Comparison of ENCODE assay signal across 11 cellular contexts in the genomic region with DNA sequence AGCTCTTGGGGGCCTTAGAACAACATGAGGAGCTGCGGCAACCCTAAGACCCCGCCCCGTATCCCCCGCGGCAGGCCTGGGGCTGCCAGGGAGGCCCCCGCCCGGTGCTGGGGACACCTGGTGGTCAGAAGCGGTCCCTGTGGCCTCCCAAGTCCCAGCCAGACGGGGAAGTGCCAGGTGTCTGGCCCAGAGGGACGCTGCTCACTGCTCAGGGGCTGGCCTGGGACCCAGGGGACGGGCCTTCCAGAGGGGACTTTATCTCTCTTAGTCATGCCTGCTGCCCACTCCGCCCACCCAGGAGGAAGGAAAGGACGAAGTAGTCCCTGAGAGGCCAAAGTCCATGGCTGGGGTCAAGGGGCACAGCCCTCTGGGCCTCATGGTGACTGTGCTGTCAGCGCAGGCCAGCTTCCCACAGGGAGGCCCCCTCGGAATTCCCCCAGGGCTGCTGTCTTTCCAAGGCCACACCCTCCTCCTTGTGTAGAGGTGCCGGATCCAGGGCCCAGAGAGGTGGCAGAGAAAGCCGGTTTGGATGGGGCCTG. TPM values are rescaled to one million over a fixed set of nuclear protein-coding genes. Genes with fewer than 3 reads are reported as not detected.
DNase-seq lines count a peak whose midpoint lies in the region; ATAC-seq and TF ChIP-seq lines count a peak whose summit lies in the region.
"Had no signal": no experiment of that assay in that cellular context is flagged by ENCODE, and none has a peak within 500 bp of the region (broad histone marks: within the 10 kb centered on the region; RNA-seq: fewer than 3 reads in every experiment).

No MANE protein-coding gene starts in this region.

- no peak for ATAC-seq in Right ventricle myocardium superior (ENCODE audit: poor library complexity)
- no peak for ATAC-seq in upper lobe of right lung

- TF ChIP-seq POLR2A in thyroid gland (IDR thresholded peaks at IDR 0.05) = no peak

- no peak overlapping the region for H3K27ac ChIP-seq in left ventricle myocardium inferior (replicated peaks)
- H3K27ac ChIP-seq in OCI-LY7 (ENCODE audit: low read depth, low read length, poor library complexity, severe bottlenecking) = no peak overlapping the region
- H3K27ac ChIP-seq in hepatocyte = peak overlapping the region; percentile 89
- H3K27ac ChIP-seq in upper lobe of right lung = no peak overlapping the region
- H3K27ac ChIP-seq in thyroid gland = no peak overlapping the region
- H3K27ac ChIP-seq: uterus had no signal

- POLR2A ChIA-PET in OCI-LY7 (lab: Charles Lee) = no interaction called here

- H4K20me1 ChIP-seq in OCI-LY7 (ENCODE audit: insufficient read depth, low read length) (no peaks in the 10 kb centered on the region), hepatocyte (ENCODE audit: insufficient read depth, poor library complexity, severe bottlenecking) (no peaks in the 10 kb centered on the region)

- peaks cover 12% of the 10 kb centered on the region for H3K4me1 ChIP-seq in left ventricle myocardium inferior
- peaks cover 10% of the 10 kb centered on the region for H3K4me1 ChIP-seq in OCI-LY7 (ENCODE audit: insufficient read depth, low read length, poor library complexity, severe bottlenecking)
- peaks cover 17% of the 10 kb centered on the region for H3K4me1 ChIP-seq in hepatocyte (ENCODE audit: insufficient read depth)
- peaks cover 10% of the 10 kb centered on the region for H3K4me1 ChIP-seq in upper lobe of right lung
- H3K4me1 ChIP-seq in thyroid gland = peaks cover 4 to 12% of the 10 kb centered on the region in 2 donors

- H3K36me3 ChIP-seq in left ventricle myocardium inferior (peaks cover 41% of the 10 kb centered on the region), OCI-LY7 (ENCODE audit: insufficient read depth, low read length) (no peaks in the 10 kb centered on the region), hepatocyte (replicated peaks; ENCODE audit: insufficient read depth, low read depth) (no peaks in the 10 kb centered on the region), upper lobe of right lung (peaks cover 60% of the 10 kb centered on the region), thyroid gland (peaks cover under 1 to 11% of the 10 kb centered on the region in 2 donors)
- H3K36me3 ChIP-seq: uterus had no signal

- H3K9me2 ChIP-seq in OCI-LY7 (ENCODE audit: insufficient read depth, low read length) = no peaks in the 10 kb centered on the region
- H3K9me2 ChIP-seq in hepatocyte (replicated peaks; ENCODE audit: insufficient read depth) = no peaks in the 10 kb centered on the region

- 37% methylated on average over 13 of the region's 17 CpGs for WGBS in hepatocyte (ENCODE audit: low lambda C conversion rate, missing lambda C conversion rate)
- WGBS in thyroid gland, 2 donors = 83 to 95% methylated on average over 5 of the region's 17 CpGs

- no peak overlapping the region for H3K4me3 ChIP-seq in left ventricle myocardium inferior
- no peak overlapping the region for H3K4me3 ChIP-seq in OCI-LY7 (ENCODE audit: low read depth, low read length, poor library complexity, severe bottlenecking)
- H3K4me3 ChIP-seq in hepatocyte = no peak overlapping the region
- no peak overlapping the region for H3K4me3 ChIP-seq in upper lobe of right lung
- H3K4me3 ChIP-seq in thyroid gland (replicated peaks in 1 of 3) = no peak overlapping the region
- H3K4me3 ChIP-seq: uterus had no signal

- BruUV-seq in OCI-LY7 (replicated peaks; lab: Mats Ljungman, UMichigan) = no TSS peak

- H2AFZ ChIP-seq in OCI-LY7 (ENCODE audit: low read length) (no peak overlapping the region), hepatocyte (no peak overlapping the region)

- no peaks in the 10 kb centered on the region for H3K9me3 ChIP-seq in left ventricle myocardium inferior (replicated peaks)
- no peaks in the 10 kb centered on the region for H3K9me3 ChIP-seq in OCI-LY7 (ENCODE audit: low read length)
- no peaks in the 10 kb centered on the region for H3K9me3 ChIP-seq in hepatocyte (ENCODE audit: low read depth)
- no peaks in the 10 kb centered on the region for H3K9me3 ChIP-seq in upper lobe of right lung
- no peaks in the 10 kb centered on the region for H3K9me3 ChIP-seq in thyroid gland
- H3K9me3 ChIP-seq: uterus had no signal

- intact Hi-C loops in left ventricle myocardium inferior (cut with micrococcal nuclease) = no loop called here
- intact Hi-C loops in Right ventricle myocardium superior (cut with DNase I) = loop anchor here (10.0 kb wide), 1 partner anchor 64 kb away; no protein-coding TSS in a partner anchor
- intact Hi-C loops in OCI-LY7 (cut with micrococcal nuclease; ENCODE audit: unreplicated experiment) = loop anchor here (1.0 kb wide), 1 partner anchor 61 kb away; no protein-coding TSS in a partner anchor
- intact Hi-C loops in upper lobe of right lung (cut with DNase I) = no loop called here
- intact Hi-C loops in thyroid gland (cut with DNase I) = no loop called here

- H3K79me2 ChIP-seq in OCI-LY7 (ENCODE audit: insufficient read depth, low read depth, low read length) (no peaks in the 10 kb centered on the region), hepatocyte (no peaks in the 10 kb centered on the region)

- TF ChIP-seq CTCF in left ventricle myocardium inferior (IDR thresholded peaks at IDR 0.05; ENCODE audit: borderline replicate concordance) (peak; percentile 45), OCI-LY7 (conservative IDR thresholded peaks at IDR 0.05; ENCODE audit: low read length) (peak; percentile 51), hepatocyte (IDR thresholded peaks at IDR 0.05; ENCODE audit: poor library complexity) (peak; percentile 55), upper lobe of right lung (IDR thresholded peaks at IDR 0.05) (peak; percentile 26), thyroid gland (IDR thresholded peaks at IDR 0.05) (peak in 1 of 6 experiments; percentile 23)

- H3K27me3 ChIP-seq in left ventricle myocardium inferior (ENCODE audit: low read depth) = no peaks in the 10 kb centered on the region
- H3K27me3 ChIP-seq in hepatocyte = no peaks in the 10 kb centered on the region
- H3K27me3 ChIP-seq in upper lobe of right lung = no peaks in the 10 kb centered on the region
- H3K27me3 ChIP-seq in thyroid gland = no peaks in the 10 kb centered on the region
- H3K27me3 ChIP-seq: uterus had no signal

- DNase-seq in left ventricle myocardium inferior (no peak), Right ventricle myocardium superior (no peak), OCI-LY7 (ENCODE audit: low spot score) (peak; percentile 37), hepatocyte (ENCODE audit: low spot score) (peak; percentile 84), upper lobe of right lung (no peak), thyroid gland (no peak), activated gamma-delta T cell (lab: John Stamatoyannopoulos, UW) (no peak), epidermal melanocyte (ENCODE audit: insufficient read length, low spot score) (no peak)
- DNase-seq: DMS79 treated with DMSO at 0.1 percent for 48 hours; stimulated activated CD4-positive, alpha-beta T cell treated with anti-CD3 and anti-CD28 coated beads, Interleukin-1b, Interleukin-23, amount 100 ng/mL, for 48 hours; uterus had no signal

- CTCF ChIA-PET in OCI-LY7 (lab: Charles Lee; ENCODE audit: unreplicated experiment) = no interaction called here

- no peak overlapping the region for H3K4me2 ChIP-seq in OCI-LY7 (ENCODE audit: low read length)
- H3K4me2 ChIP-seq in hepatocyte = peak overlapping the region; percentile 44

RNA-seq across cellular contexts. Expression of a gene that starts 31.0 kb away (rescaled TPM):
- total RNA-seq in left ventricle myocardium inferior (119 TPM), Right ventricle myocardium superior (123 TPM), OCI-LY7 (2022) (not detected in 2 replicates), hepatocyte (17.7 and 19.4 TPM in 2 replicates), upper lobe of right lung (25.0 TPM), thyroid gland (10 to 100 TPM in 3 of 4 donors, 1 to 10 TPM in 1; 6.9 to 38.3 (median 14.0) TPM)
- not detected in 2 replicates for total RNA-seq in OCI-LY7 (2014; rRNA removed; shearing (Covaris generic))
- polyA plus RNA-seq in hepatocyte = 34.9 and 39.4 TPM in 2 replicates

RNA-seq across cellular contexts. Expression of a gene that starts 39.5 kb away (rescaled TPM):
- total RNA-seq in left ventricle myocardium inferior = 13.6 TPM
- total RNA-seq in Right ventricle myocardium superior = 8.2 TPM
- 15.3 and 17.5 TPM in 2 replicates for total RNA-seq in OCI-LY7 (2014; rRNA removed; shearing (Covaris generic))
- 27.3 and 42.4 TPM in 2 replicates for total RNA-seq in OCI-LY7 (2022)
- total RNA-seq in hepatocyte = 16.5 and 35.4 TPM in 2 replicates
- 30.3 and 41.2 TPM in 2 replicates for polyA plus RNA-seq in hepatocyte
- total RNA-seq in upper lobe of right lung = 71.7 TPM
- total RNA-seq in thyroid gland = 10 to 100 TPM; 13.5 to 29.5 (median 16.4) TPM

Comparison
In these comparisons a context has a peak if more than half of its experiments do, and no peak if none do; other contexts are left out.
1. intact Hi-C loops: an anchor here in Right ventricle myocardium superior (10.0 kb wide) and OCI-LY7 (1.0 kb wide); none called in left ventricle myocardium inferior, upper lobe of right lung and thyroid gland.
2. DNase-seq: peak in OCI-LY7 (single experiment) and hepatocyte (single experiment); none in left ventricle myocardium inferior (single experiment), Right ventricle myocardium superior (single experiment), upper lobe of right lung (single experiment), thyroid gland (0 of 2), activated gamma-delta T cell (single experiment) and epidermal melanocyte (single experiment).
3. RNA of a gene that starts 31.0 kb away (total RNA-seq): 123 TPM in Right ventricle myocardium superior (single experiment), 119 TPM in left ventricle myocardium inferior (single experiment), 25.0 TPM in upper lobe of right lung (single experiment), 17.7 to 19.4 TPM in hepatocyte and 6.9 to 38.3 TPM in thyroid gland; not detected in OCI-LY7; every median in the first group is over 4 times any median in the second.